ENCODE assay signal across 16 cellular contexts in the genomic region with DNA sequence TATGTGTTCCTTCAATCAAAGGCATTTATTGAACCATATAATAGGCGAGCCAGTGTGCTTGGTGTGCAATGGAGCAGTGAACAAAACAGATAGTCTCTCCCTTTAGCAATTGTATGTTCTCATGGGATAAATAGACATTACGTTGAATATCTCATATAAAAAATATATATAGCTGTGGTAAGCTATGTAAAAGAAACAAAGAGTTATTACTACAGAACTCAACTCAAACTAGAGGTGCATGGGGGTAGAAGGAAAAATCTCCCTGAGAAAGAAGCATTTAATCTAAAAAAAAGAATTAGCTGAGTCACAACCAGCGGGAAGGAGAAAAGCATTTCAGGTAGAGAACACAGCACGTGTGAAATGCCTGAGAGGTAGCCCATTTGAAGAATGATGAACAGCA.
A peak's percentile ranks its signal among the peaks of the same experiment; 100 is the strongest.
DNase-seq lines count a peak whose midpoint lies in the region; TF ChIP-seq lines count a peak whose summit lies in the region.
"Had no signal": no experiment of that assay in that cellular context is flagged by ENCODE, and none has a peak within 500 bp of the region (broad histone marks: within the 10 kb centered on the region; RNA-seq: fewer than 3 reads in every experiment).

No MANE protein-coding gene starts in this region.

- H3K4ac ChIP-seq in mesendoderm (ENCODE audit: low read depth, low read length): no peak overlapping the region

- H3K9ac ChIP-seq in Karpas-422 (ENCODE audit: low read length) (peak overlapping the region; percentile 55), mesendoderm (ENCODE audit: low read length) (no peak overlapping the region)
- H3K9ac ChIP-seq: BLaER1 treated with 17β-estradiol and CSF1 and Interleukin-3, amounts not matched to agents 10 nM and 100 nM had no signal

- H3K4me3 ChIP-seq in Karpas-422 (ENCODE audit: low read length) (peak overlapping the region; percentile 25), OCI-LY7 (ENCODE audit: low read depth, low read length, poor library complexity, severe bottlenecking) (no peak overlapping the region), mesendoderm (ENCODE audit: low read length) (no peak overlapping the region)
- H3K4me3 ChIP-seq: A549; BLaER1 treated with 17β-estradiol and CSF1 and Interleukin-3, amounts not matched to agents 10 nM and 100 nM had no signal

- WGBS in mesendoderm (ENCODE audit: extremely low coverage, insufficient coverage, low lambda C conversion rate): no CpG with 5 or more reads among the region's 4 CpGs

- no peaks in the 10 kb centered on the region; the same call in 1 of the 2 replicates for H3K36me3 ChIP-seq in Karpas-422 (ENCODE audit: insufficient read depth, low read length)
- no peaks in the 10 kb centered on the region; the same call in 1 of the 2 replicates for H3K36me3 ChIP-seq in OCI-LY7 (ENCODE audit: insufficient read depth, low read length)
- no peaks in the 10 kb centered on the region for H3K36me3 ChIP-seq in mesendoderm (ENCODE audit: control insufficient read depth, insufficient read depth, low read length)
- H3K36me3 ChIP-seq: BLaER1 treated with 17β-estradiol and CSF1 and Interleukin-3, amounts not matched to agents 10 nM and 100 nM had no signal

- no peak overlapping the region for H4K8ac ChIP-seq in mesendoderm (ENCODE audit: low read depth, low read length)

- no peak overlapping the region for H2BK120ac ChIP-seq in mesendoderm (ENCODE audit: low read depth, low read length)

- POLR2A ChIA-PET in OCI-LY7 (lab: Charles Lee): interaction anchor here (0.5 to 1.8 kb wide), 3 partner anchors 12 to 216 kb away, joined by 3 to 5 read pairs (median 4); no protein-coding TSS in a partner anchor

- H3K9me3 ChIP-seq in Karpas-422 (ENCODE audit: low read length) (no peaks in the 10 kb centered on the region; the same call in 1 of the 2 replicates), OCI-LY7 (ENCODE audit: low read length) (peaks cover 10% of the 10 kb centered on the region; the same call in 1 of the 2 replicates)
- H3K9me3 ChIP-seq: A549; BLaER1 treated with 17β-estradiol and CSF1 and Interleukin-3, amounts not matched to agents 10 nM and 100 nM; Caco-2 had no signal

- no peaks in the 10 kb centered on the region for H4K20me1 ChIP-seq in Karpas-422 (ENCODE audit: insufficient read depth, low read depth, low read length)
- no peaks in the 10 kb centered on the region for H4K20me1 ChIP-seq in OCI-LY7 (ENCODE audit: insufficient read depth, low read length)
- H4K20me1 ChIP-seq: BLaER1 treated with 17β-estradiol and CSF1 and Interleukin-3, amounts not matched to agents 10 nM and 100 nM had no signal

- H3K27ac ChIP-seq in Karpas-422 (ENCODE audit: low read length) (peak overlapping the region; percentile 97), OCI-LY7 (ENCODE audit: low read depth, low read length, poor library complexity, severe bottlenecking) (no peak overlapping the region), mesendoderm (ENCODE audit: low read depth, low read length) (no peak overlapping the region)
- H3K27ac ChIP-seq: 22Rv1; A549; BLaER1 treated with 17β-estradiol and CSF1 and Interleukin-3, amounts not matched to agents 10 nM and 100 nM; C4-2B had no signal

- no peaks in the 10 kb centered on the region for H3K9me2 ChIP-seq in Karpas-422 (replicated peaks; ENCODE audit: insufficient read depth, low read length)
- H3K9me2 ChIP-seq in OCI-LY7 (ENCODE audit: insufficient read depth, low read length): no peaks in the 10 kb centered on the region

- peak; percentile 90 for DNase-seq in Karpas-422
- no peak for DNase-seq in OCI-LY7 (ENCODE audit: low spot score)
- DNase-seq in mesendoderm: peak; percentile 35
- no peak for DNase-seq in iPS-NIHi11 (ENCODE audit: low spot score)
- DNase-seq in HK-2 (ENCODE audit: unreplicated experiment): no peak
- DNase-seq: AML-193; Caco-2; Calu3; CD4-positive, alpha-beta T cell; CD8-positive, alpha-beta T cell; DMS79 treated with DMSO at 0.1 percent for 48 hours; GF-D8 had no signal

- no peak for TF ChIP-seq CTCF in OCI-LY7 (conservative IDR thresholded peaks at IDR 0.05; ENCODE audit: low read length)

- no peak overlapping the region for H3K23ac ChIP-seq in mesendoderm (ENCODE audit: low read length)

- intact Hi-C loops in OCI-LY7 (cut with micrococcal nuclease; ENCODE audit: unreplicated experiment): no loop called here

- CTCF ChIA-PET in OCI-LY7 (lab: Charles Lee; ENCODE audit: unreplicated experiment): no interaction called here

- H3K79me1 ChIP-seq in mesendoderm (ENCODE audit: low read length): no peaks in the 10 kb centered on the region

- H3K27me3 ChIP-seq in Karpas-422 (ENCODE audit: low read length) (no peaks in the 10 kb centered on the region), mesendoderm (ENCODE audit: insufficient read depth, low read length, poor library complexity) (no peaks in the 10 kb centered on the region)
- H3K27me3 ChIP-seq: BLaER1 treated with 17β-estradiol and CSF1 and Interleukin-3, amounts not matched to agents 10 nM and 100 nM had no signal

- no peak overlapping the region for H2BK5ac ChIP-seq in mesendoderm (ENCODE audit: low read length)

- no peak overlapping the region for H2AK5ac ChIP-seq in mesendoderm (ENCODE audit: low read length)

- no peak overlapping the region for H2BK15ac ChIP-seq in mesendoderm (replicated peaks; ENCODE audit: low read depth)

- no peak overlapping the region for H3K18ac ChIP-seq in mesendoderm (ENCODE audit: low read length)

- no peak overlapping the region for H4K5ac ChIP-seq in mesendoderm (ENCODE audit: low read length)

- peak overlapping the region; percentile 3; the same call in 1 of the 2 replicates for H2AFZ ChIP-seq in Karpas-422 (ENCODE audit: low read length)
- peak overlapping the region; percentile 30 for H2AFZ ChIP-seq in OCI-LY7 (ENCODE audit: low read length)

- BruUV-seq in OCI-LY7 (replicated peaks; lab: Mats Ljungman, UMichigan): no TSS peak

- H3K79me2 ChIP-seq in Karpas-422 (ENCODE audit: low read length) (no peaks in the 10 kb centered on the region), OCI-LY7 (ENCODE audit: insufficient read depth, low read depth, low read length) (no peaks in the 10 kb centered on the region), mesendoderm (ENCODE audit: control insufficient read depth, insufficient read depth, low read length) (no peaks in the 10 kb centered on the region)

- H3K56ac ChIP-seq in mesendoderm (ENCODE audit: low read length): no peak overlapping the region

- peaks cover 83% of the 10 kb centered on the region for H3K4me1 ChIP-seq in Karpas-422 (ENCODE audit: low read length)
- peaks cover 10% of the 10 kb centered on the region for H3K4me1 ChIP-seq in OCI-LY7 (ENCODE audit: insufficient read depth, low read length, poor library complexity, severe bottlenecking)
- H3K4me1 ChIP-seq in mesendoderm (ENCODE audit: control insufficient read depth, low read depth, low read length): no peaks in the 10 kb centered on the region
- H3K4me1 ChIP-seq: A549, Caco-2 had no signal

- H3K4me2 ChIP-seq in Karpas-422 (ENCODE audit: low read depth, low read length, poor library complexity, severe bottlenecking) (peak overlapping the region; percentile 60), OCI-LY7 (ENCODE audit: low read length) (no peak overlapping the region), mesendoderm (ENCODE audit: low read length) (no peak overlapping the region)
- H3K4me2 ChIP-seq: A549; BLaER1 treated with 17β-estradiol and CSF1 and Interleukin-3, amounts not matched to agents 10 nM and 100 nM had no signal

Comparison
In these comparisons a context has a peak if more than half of its experiments do, and no peak if none do; other contexts are left out.
1. DNase-seq: peak in Karpas-422 (single experiment) and mesendoderm (single experiment); none in OCI-LY7 (single experiment), iPS-NIHi11 (single experiment) and HK-2 (single experiment).